Comparison of ENCODE assay signal across 8 cellular contexts in the genomic region with DNA sequence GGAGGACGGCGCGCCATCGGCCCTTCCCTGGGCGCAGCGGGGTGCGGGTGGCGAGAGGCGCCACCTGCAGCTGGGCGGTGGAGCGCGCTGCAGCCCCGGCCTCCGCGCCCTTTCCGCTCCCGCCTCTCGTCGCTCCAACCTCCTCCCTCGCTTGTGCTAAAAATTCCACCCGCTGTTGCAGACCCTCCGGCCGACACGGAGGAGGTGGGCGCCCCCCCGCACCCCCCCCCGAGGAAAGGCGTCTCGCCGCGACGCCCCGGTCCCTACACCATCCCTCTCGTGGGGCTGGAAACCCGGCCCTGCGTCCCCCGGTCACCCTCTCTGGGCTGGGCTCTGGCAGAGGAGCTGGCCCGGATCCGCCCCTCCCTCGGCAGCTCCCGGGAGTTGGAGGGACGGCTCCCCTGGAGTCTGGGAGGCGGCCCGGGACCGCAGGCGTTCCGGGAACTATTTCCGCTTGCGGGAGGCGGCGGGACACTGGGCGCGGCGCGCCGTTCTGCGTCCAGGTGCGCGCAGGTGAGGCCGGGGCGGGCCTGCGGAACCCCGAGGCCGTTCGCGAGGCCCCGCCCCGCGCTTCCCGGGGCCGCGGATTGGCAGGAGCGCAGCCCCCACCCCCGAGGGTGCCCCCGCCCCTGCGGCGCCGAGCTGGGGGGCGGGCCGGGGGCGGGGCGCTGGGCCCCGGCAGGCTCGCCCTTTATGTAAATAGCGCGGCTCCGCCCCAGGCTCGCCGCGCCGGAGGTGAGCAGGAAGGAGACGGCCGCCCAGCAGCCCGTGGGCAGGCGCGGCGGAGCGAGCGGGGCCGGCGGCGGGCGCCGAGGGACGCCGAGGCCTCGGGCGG. TPM values are rescaled to one million over a fixed set of nuclear protein-coding genes. Genes with fewer than 3 reads are reported as not detected.
DNase-seq lines count a peak whose midpoint lies in the region; ATAC-seq and TF ChIP-seq lines count a peak whose summit lies in the region.

Gene LLGL2, plus strand, starts transcription at position 727 of the 835 bp plus-strand sequence. CDS start 17,730 bp downstream, outside the sequence.

- no CpG with 5 or more reads among the region's 108 CpGs for WGBS in esophagus squamous epithelium, 2 donors

- TF ChIP-seq CTCF in esophagus squamous epithelium (IDR thresholded peaks at IDR 0.05): peak; percentile 38 to 57 (median 45)
- TF ChIP-seq CTCF in nephron (IDR thresholded peaks at IDR 0.05; ENCODE audit: unreplicated experiment in 3 of 3): peak in 2 of 3 experiments; percentile 16 to 37

- no peaks in the 10 kb centered on the region for H3K9me3 Mint-ChIP-seq in activated T-cell treated with anti-CD3 and anti-CD28 coated beads, Interleukin-2, amount 50 U/mL, for 24 hours
- H3K9me3 Mint-ChIP-seq in nephron: no peaks in the 10 kb centered on the region

- H3K4me3 ChIP-seq in esophagus squamous epithelium (peak within 1 kb of the TSS; percentile 63 to 88 (median 78)), stomach smooth muscle (ENCODE audit: low read length in 2 of 2) (peak within 1 kb of the TSS; percentile 49 to 76)

- no peaks in the 10 kb centered on the region for H3K27me3 Mint-ChIP-seq in activated T-cell treated with anti-CD3 and anti-CD28 coated beads, Interleukin-2, amount 50 U/mL, for 24 hours
- peaks cover 33% of the 10 kb centered on the region for H3K27me3 Mint-ChIP-seq in nephron (ENCODE audit: low read depth)

- H3K4me1 Mint-ChIP-seq in activated T-cell treated with anti-CD3 and anti-CD28 coated beads, Interleukin-2, amount 50 U/mL, for 24 hours (ENCODE audit: low read depth): peaks cover 12% of the 10 kb centered on the region
- no peaks in the 10 kb centered on the region for H3K4me1 Mint-ChIP-seq in nephron

- H3K4me3 Mint-ChIP-seq in activated T-cell treated with anti-CD3 and anti-CD28 coated beads, Interleukin-2, amount 50 U/mL, for 24 hours: peak within 1 kb of the TSS; percentile 74
- H3K4me3 Mint-ChIP-seq in nephron: peak within 1 kb of the TSS; percentile 77 to 85 (median 79)

- peaks cover 0 to 41% (median 0%) of the 10 kb centered on the region in 3 donors for H3K36me3 ChIP-seq in esophagus squamous epithelium
- H3K36me3 ChIP-seq in stomach smooth muscle (ENCODE audit: control insufficient read depth in 2 of 2, insufficient read depth in 2 of 2, low read length in 2 of 2): no peaks in the 10 kb centered on the region

- H3K4me1 ChIP-seq in esophagus squamous epithelium: peaks cover 5 to 35% (median 11%) of the 10 kb centered on the region in 3 donors
- H3K4me1 ChIP-seq in stomach smooth muscle (ENCODE audit: control insufficient read depth, insufficient read depth, low read length): peaks cover 19% of the 10 kb centered on the region

- H3K9ac ChIP-seq in stomach smooth muscle (ENCODE audit: low read length in 2 of 2): peak within 1 kb of the TSS; percentile 9 to 21

- TF ChIP-seq POLR2A in esophagus squamous epithelium (IDR thresholded peaks at IDR 0.05): peak in 3 of 4 donors; percentile 33 to 69 (median 34)

- peaks cover 38% of the 10 kb centered on the region for H3K36me3 Mint-ChIP-seq in activated T-cell treated with anti-CD3 and anti-CD28 coated beads, Interleukin-2, amount 50 U/mL, for 24 hours (ENCODE audit: low read depth)
- H3K36me3 Mint-ChIP-seq in nephron (ENCODE audit: low read depth): peaks cover 18% of the 10 kb centered on the region

- no peaks in the 10 kb centered on the region for H3K9me3 ChIP-seq in esophagus squamous epithelium
- H3K9me3 ChIP-seq in stomach smooth muscle (ENCODE audit: control insufficient read depth in 2 of 2, low read length in 2 of 2): no peaks in the 10 kb centered on the region

- peak; percentile 75 for ATAC-seq in GM21381 (IDR thresholded peaks at IDR 0.05; ENCODE audit: unreplicated experiment)

- H3K27me3 ChIP-seq in esophagus squamous epithelium: no peaks in the 10 kb centered on the region
- H3K27me3 ChIP-seq in stomach smooth muscle (ENCODE audit: control insufficient read depth in 1 of 2, insufficient read depth in 2 of 2, low read length in 2 of 2): peaks cover 2 to 8% of the 10 kb centered on the region in 2 donors

- H3K27ac Mint-ChIP-seq in activated T-cell treated with anti-CD3 and anti-CD28 coated beads, Interleukin-2, amount 50 U/mL, for 24 hours: no peak within 1 kb of the TSS
- peak within 1 kb of the TSS in 1 of 3 experiments; percentile 86 for H3K27ac Mint-ChIP-seq in nephron

- peak within 1 kb of the TSS; percentile 89 to 97 (median 92) for H3K27ac ChIP-seq in esophagus squamous epithelium
- no peak within 1 kb of the TSS for H3K27ac ChIP-seq in stomach smooth muscle (ENCODE audit: low read length)

- intact Hi-C loops in esophagus squamous epithelium (cut with DNase I): no loop called here

- DNase-seq in COLO668 (lab: John Stamatoyannopoulos, UW; ENCODE audit: unreplicated experiment): peak; percentile 96
- peak; percentile 94 for DNase-seq in HuH-7 (ENCODE audit: low spot score)
- peak; percentile 87 for DNase-seq in OCI-M1 (lab: John Stamatoyannopoulos, UW)
- peak; percentile 88 for DNase-seq in activated T-cell treated with anti-CD3 and anti-CD28 coated beads, Interleukin-2, amount 50 U/mL, for 24 hours
- peak; percentile 37 for DNase-seq in esophagus squamous epithelium (lab: John Stamatoyannopoulos, UW)

RNA-seq across cellular contexts. Expression of gene LLGL2, which starts in this region (rescaled TPM):
- total RNA-seq in esophagus squamous epithelium: 100 to 1,000 TPM in 1 of 4 donors, 10 to 100 TPM in 3; 40.0 to 101 (median 67.3) TPM

Comparison
In these comparisons a context has a peak if more than half of its experiments do, and no peak if none do; other contexts are left out.
1. DNase-seq: peak in every context shown above with its lines; median percentile 96 in COLO668; 94 in HuH-7; 88 in activated T-cell treated with anti-CD3 and anti-CD28 coated beads, Interleukin-2, amount 50 U/mL, for 24 hours; 87 in OCI-M1; 37 in esophagus squamous epithelium.